18 cellular contexts compared by ENCODE assay signal in the genomic region with DNA sequence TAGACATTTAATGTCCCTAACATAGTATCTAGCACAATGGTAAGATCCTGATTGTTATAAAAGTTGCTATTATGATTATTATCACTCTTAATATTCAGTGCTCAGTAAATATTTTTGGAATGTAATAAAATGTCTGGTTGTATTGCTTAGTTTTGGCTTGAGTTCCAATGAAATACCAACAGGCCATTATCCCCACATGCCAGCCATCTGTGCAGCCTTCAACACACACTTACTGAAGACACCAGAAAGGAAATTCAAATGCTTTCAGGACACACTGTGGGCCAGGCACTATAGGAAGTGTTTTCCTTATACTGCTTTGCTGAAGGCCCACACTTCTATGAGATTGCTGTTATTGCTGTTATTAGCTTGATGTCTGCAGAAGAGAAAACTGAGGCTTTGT.
DNase-seq lines count a peak whose midpoint lies in the region; TF ChIP-seq lines count a peak whose summit lies in the region.
"Had no signal": no experiment of that assay in that cellular context is flagged by ENCODE, and none has a peak within 500 bp of the region (broad histone marks: within the 10 kb centered on the region; RNA-seq: fewer than 3 reads in every experiment).

No MANE protein-coding gene starts in this region.

- H3K4me1 ChIP-seq in breast epithelium: no peaks in the 10 kb centered on the region
- peaks cover 23% of the 10 kb centered on the region for H3K4me1 ChIP-seq in SJCRH30
- peaks cover 0 to 25% (median 7%) of the 10 kb centered on the region in 3 donors for H3K4me1 ChIP-seq in esophagus squamous epithelium
- H3K4me1 ChIP-seq: A549 had no signal

- H3K9me3 Mint-ChIP-seq in MCF 10A (ENCODE audit: unreplicated experiment): no peaks in the 10 kb centered on the region

- H3K36me3 Mint-ChIP-seq in MCF 10A (ENCODE audit: insufficient read depth, unreplicated experiment): peaks cover 28% of the 10 kb centered on the region
- H3K36me3 Mint-ChIP-seq: CD4-positive, alpha-beta memory T cell had no signal

- H3K4me1 Mint-ChIP-seq in MCF 10A (ENCODE audit: insufficient read depth, unreplicated experiment): peaks cover 15% of the 10 kb centered on the region
- H3K4me1 Mint-ChIP-seq: CD4-positive, alpha-beta memory T cell had no signal

- H3K27me3 ChIP-seq in breast epithelium (no peaks in the 10 kb centered on the region), SJCRH30 (no peaks in the 10 kb centered on the region), esophagus squamous epithelium (no peaks in the 10 kb centered on the region)

- no peaks in the 10 kb centered on the region for H3K27me3 Mint-ChIP-seq in MCF 10A (ENCODE audit: insufficient read depth, unreplicated experiment)
- H3K27me3 Mint-ChIP-seq: CD4-positive, alpha-beta memory T cell had no signal

- DNase-seq in MCF 10A (ENCODE audit: unreplicated experiment) (no peak), breast epithelium (ENCODE audit: low spot score in 2 of 2) (no peak), SJCRH30 (peak; percentile 70 to 85), esophagus squamous epithelium (lab: John Stamatoyannopoulos, UW) (no peak), NCI-H128 (lab: John Stamatoyannopoulos, UW; ENCODE audit: unreplicated experiment) (no peak), GM20000 (ENCODE audit: low spot score) (no peak), NCI-H146 treated with DMSO at 0.1 percent for 48 hours (lab: John Stamatoyannopoulos, UW; ENCODE audit: unreplicated experiment) (no peak)
- DNase-seq in stimulated activated naive CD4-positive, alpha-beta T cell treated with Interleukin-2 at 50 U/mL for 16 hours (lab: John Stamatoyannopoulos, UW): no peak
- DNase-seq: AML-193; CD4-positive, alpha-beta memory T cell; DND-41; NCI-H1417; NCI-H2081; NCI-H226; NCI-H526 treated with DMSO at 0.1 percent for 48 hours; PC-9; Right ventricle myocardium superior had no signal

- H3K27ac ChIP-seq in breast epithelium: peak overlapping the region in 1 of 2 donors; percentile 48
- H3K27ac ChIP-seq in SJCRH30: peak overlapping the region; percentile 74
- H3K27ac ChIP-seq in esophagus squamous epithelium: peak overlapping the region; percentile 3 to 77 (median 50)
- H3K27ac ChIP-seq: A549, PC-9 had no signal

- intact Hi-C loops in MCF 10A (cut with micrococcal nuclease) (no loop called here), breast epithelium (cut with DNase I; ENCODE audit: low total_unique reads) (no loop called here), esophagus squamous epithelium (cut with DNase I) (no loop called here)

- TF ChIP-seq POLR2A in breast epithelium (IDR thresholded peaks at IDR 0.05) (no peak), esophagus squamous epithelium (IDR thresholded peaks at IDR 0.05) (no peak)

- BruUV-seq in MCF 10A (replicated peaks; lab: Mats Ljungman, UMichigan): no TSS peak

- H3K4me3 ChIP-seq in breast epithelium (no peak overlapping the region), SJCRH30 (no peak overlapping the region), esophagus squamous epithelium (no peak overlapping the region)
- H3K4me3 ChIP-seq: A549, PC-9 had no signal

- peak overlapping the region; percentile 79 for H3K27ac Mint-ChIP-seq in MCF 10A (ENCODE audit: low read depth, unreplicated experiment)
- H3K27ac Mint-ChIP-seq: CD4-positive, alpha-beta memory T cell had no signal

- no peak overlapping the region for H3K4me3 Mint-ChIP-seq in MCF 10A (ENCODE audit: unreplicated experiment)
- H3K4me3 Mint-ChIP-seq: CD4-positive, alpha-beta memory T cell had no signal

- TF ChIP-seq CTCF in MCF 10A (IDR thresholded peaks at IDR 0.05; ENCODE audit: unreplicated experiment): no peak
- TF ChIP-seq CTCF in breast epithelium (IDR thresholded peaks at IDR 0.05): no peak
- no peak for TF ChIP-seq CTCF in esophagus squamous epithelium (IDR thresholded peaks at IDR 0.05)
- no peak for TF ChIP-seq CTCF in GM20000 (IDR thresholded peaks at IDR 0.05; ENCODE audit: extremely low read depth, missing control alignments)

- CTCF ChIA-PET in MCF 10A (lab: Yijun Ruan, JAX): interaction anchor here (1.7 to 3.1 kb wide), 2 partner anchors 11 to 16 kb away, joined by 6 to 15 read pairs; no protein-coding TSS in a partner anchor

- H3K36me3 ChIP-seq in breast epithelium: no peaks in the 10 kb centered on the region
- H3K36me3 ChIP-seq in SJCRH30: peaks cover 6% of the 10 kb centered on the region; the same call in 1 of the 2 replicates
- no peaks in the 10 kb centered on the region for H3K36me3 ChIP-seq in esophagus squamous epithelium

- POLR2A ChIA-PET in MCF 10A (lab: Yijun Ruan, JAX): interaction anchor here (0.6 to 1.5 kb wide), 2 partner anchors 11 to 304 kb away, joined by 4 to 7 read pairs; no protein-coding TSS in a partner anchor

- no peaks in the 10 kb centered on the region for H3K9me3 ChIP-seq in breast epithelium
- 0 out of 2 replicates have a peak, but pooled peaks cover 6% of the 10 kb centered on the region for H3K9me3 ChIP-seq in SJCRH30 (replicated peaks)
- no peaks in the 10 kb centered on the region for H3K9me3 ChIP-seq in esophagus squamous epithelium
- H3K9me3 ChIP-seq: A549 had no signal

Comparison
In these comparisons a context has a peak if more than half of its experiments do, and no peak if none do; other contexts are left out.
1. DNase-seq: peak in SJCRH30 (2 of 2); none in MCF 10A (single experiment), breast epithelium (0 of 2), esophagus squamous epithelium (single experiment), stimulated activated naive CD4-positive, alpha-beta T cell treated with Interleukin-2 at 50 U/mL for 16 hours (single experiment), NCI-H128 (single experiment), GM20000 (single experiment) and NCI-H146 treated with DMSO at 0.1 percent for 48 hours (single experiment).